In the genomic region with DNA sequence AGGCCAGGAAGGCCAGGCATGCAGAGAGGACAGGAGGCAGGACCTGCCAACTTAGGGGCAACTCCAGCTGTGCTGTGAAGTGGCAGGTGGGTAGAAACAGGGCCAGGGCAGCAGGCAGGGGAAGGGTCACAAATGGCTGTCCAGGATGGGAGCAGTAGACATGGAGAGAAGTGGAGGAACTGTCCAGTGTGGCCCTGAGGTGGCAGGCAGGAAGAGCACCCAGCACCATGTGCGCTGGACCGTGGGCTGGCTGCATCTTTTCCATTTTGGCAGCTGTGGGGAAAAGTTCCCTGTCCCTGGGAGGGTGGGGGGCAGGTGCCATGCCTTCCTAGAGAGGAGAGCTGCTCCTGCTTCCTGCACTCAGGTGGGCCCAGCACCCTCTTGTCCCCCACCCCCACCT, we compare ENCODE assay signal across 13 cellular contexts. TPM values are rescaled to one million over a fixed set of nuclear protein-coding genes. Genes with fewer than 3 reads are reported as not detected.
DNase-seq lines count a peak whose midpoint lies in the region; ATAC-seq, FAIRE-seq and TF ChIP-seq lines count a peak whose summit lies in the region.
"Had no signal": no experiment of that assay in that cellular context is flagged by ENCODE, and none has a peak within 500 bp of the region (broad histone marks: within the 10 kb centered on the region; RNA-seq: fewer than 3 reads in every experiment).

No MANE protein-coding gene starts in this region.

- no peaks in the 10 kb centered on the region for H3K9me3 ChIP-seq in CD4-positive, CD25-positive, alpha-beta regulatory T cell (ENCODE audit: control insufficient read depth in 2 of 2, low read length in 2 of 2)
- H3K9me3 ChIP-seq: BLaER1 had no signal

- H3K27me3 ChIP-seq in CD4-positive, CD25-positive, alpha-beta regulatory T cell (ENCODE audit: control insufficient read depth, insufficient read depth, low read length) = no peaks in the 10 kb centered on the region
- H3K27me3 ChIP-seq: BLaER1, cardiac muscle cell had no signal

- H3K9me3 Mint-ChIP-seq in CD4-positive, CD25-positive, alpha-beta regulatory T cell = peaks cover 0 to 1% (median 0%) of the 10 kb centered on the region in 7 donors
- H3K9me3 Mint-ChIP-seq in activated T-helper 17 cell treated with anti-CD3 and anti-CD28 coated beads, Interleukin-2, amount 50 U/mL, for 72 hours = no peaks in the 10 kb centered on the region
- H3K9me3 Mint-ChIP-seq in naive B cell = no peaks in the 10 kb centered on the region

- H3K4me1 Mint-ChIP-seq in CD4-positive, CD25-positive, alpha-beta regulatory T cell = peaks cover 0 to 92% (median 75%) of the 10 kb centered on the region in 4 donors
- H3K4me1 Mint-ChIP-seq in activated T-helper 17 cell treated with anti-CD3 and anti-CD28 coated beads, Interleukin-2, amount 50 U/mL, for 72 hours = peaks cover 62% of the 10 kb centered on the region
- H3K4me1 Mint-ChIP-seq in naive B cell = peaks cover 76 to 88% (median 78%) of the 10 kb centered on the region in 3 donors

- no peak for TF ChIP-seq POLR2A in GM12891 (IDR thresholded peaks at IDR 0.05; ENCODE audit: low read depth, low read length)

- H3K36me3 ChIP-seq in CD4-positive, CD25-positive, alpha-beta regulatory T cell (ENCODE audit: control insufficient read depth, insufficient read depth, low read length) = peaks cover 60% of the 10 kb centered on the region

- H3K4me3 ChIP-seq in CD4-positive, CD25-positive, alpha-beta regulatory T cell (ENCODE audit: low read depth, low read length) = no peak overlapping the region
- H3K4me3 ChIP-seq: BLaER1, cardiac muscle cell, GM23248 had no signal

- FAIRE-seq in GM12891 (lab: Jason Lieb, UNC) (no peak), RCC 7860 (lab: Jason Lieb, UNC) (no peak)

- H3K27me3 Mint-ChIP-seq in CD4-positive, CD25-positive, alpha-beta regulatory T cell = no peaks in the 10 kb centered on the region
- no peaks in the 10 kb centered on the region for H3K27me3 Mint-ChIP-seq in activated T-helper 17 cell treated with anti-CD3 and anti-CD28 coated beads, Interleukin-2, amount 50 U/mL, for 72 hours
- H3K27me3 Mint-ChIP-seq in naive B cell = no peaks in the 10 kb centered on the region

- peak overlapping the region; percentile 89 to 95 (median 90) for H3K27ac Mint-ChIP-seq in CD4-positive, CD25-positive, alpha-beta regulatory T cell
- peak overlapping the region; percentile 85 for H3K27ac Mint-ChIP-seq in activated T-helper 17 cell treated with anti-CD3 and anti-CD28 coated beads, Interleukin-2, amount 50 U/mL, for 72 hours
- peak overlapping the region; percentile 61 to 100 (median 92) for H3K27ac Mint-ChIP-seq in naive B cell

- no peak for DNase-seq in CD4-positive, CD25-positive, alpha-beta regulatory T cell
- no peak for DNase-seq in GM12891 (ENCODE audit: insufficient read length, low spot score)
- DNase-seq in naive B cell = no peak
- no peak for DNase-seq in kidney glomerular epithelial cell (lab: John Stamatoyannopoulos, UW)
- DNase-seq in RCC 7860 (ENCODE audit: low spot score) = no peak
- DNase-seq in CD1c-positive myeloid dendritic cell (ENCODE audit: extremely low spot score) = no peak
- DNase-seq: GM23248, left ventricle myocardium superior, NCI-H2029, NCI-H510A had no signal

- H3K4me1 ChIP-seq in CD4-positive, CD25-positive, alpha-beta regulatory T cell (ENCODE audit: control insufficient read depth, insufficient read depth, low read length, poor library complexity, severe bottlenecking) = peaks cover 86% of the 10 kb centered on the region

- no peak overlapping the region for H3K27ac ChIP-seq in CD4-positive, CD25-positive, alpha-beta regulatory T cell (ENCODE audit: insufficient read depth, low read length, poor library complexity, severe bottlenecking)
- H3K27ac ChIP-seq: BLaER1, cardiac muscle cell, GM23248 had no signal

- H3K4me3 Mint-ChIP-seq in CD4-positive, CD25-positive, alpha-beta regulatory T cell = peak overlapping the region in 1 of 4 donors; percentile 75
- peak overlapping the region; percentile 75 for H3K4me3 Mint-ChIP-seq in activated T-helper 17 cell treated with anti-CD3 and anti-CD28 coated beads, Interleukin-2, amount 50 U/mL, for 72 hours
- peak overlapping the region in 7 of 8 donors; percentile 24 to 74 (median 53) for H3K4me3 Mint-ChIP-seq in naive B cell

- H3K36me3 Mint-ChIP-seq in CD4-positive, CD25-positive, alpha-beta regulatory T cell = peaks cover 50% of the 10 kb centered on the region
- H3K36me3 Mint-ChIP-seq in activated T-helper 17 cell treated with anti-CD3 and anti-CD28 coated beads, Interleukin-2, amount 50 U/mL, for 72 hours (ENCODE audit: low read depth) = peaks cover 100% of the 10 kb centered on the region
- peaks cover 13 to 44% of the 10 kb centered on the region in 2 donors for H3K36me3 Mint-ChIP-seq in naive B cell

- no peak for ATAC-seq in CD4-positive, CD25-positive, alpha-beta regulatory T cell (ENCODE audit: low read depth in 2 of 2)
- ATAC-seq in activated T-helper 17 cell treated with anti-CD3 and anti-CD28 coated beads, Interleukin-2, amount 50 U/mL, for 72 hours (replicated peaks) = no peak
- no peak for ATAC-seq in naive B cell (ENCODE audit: low read depth in 2 of 2)
- ATAC-seq: left ventricle myocardium superior had no signal

TF ChIP-seq in GM12891, 5 proteins besides CTCF, POLR2A, EP300 and RAD21:
- TF ChIP-seq POLR2AphosphoS5 (IDR thresholded peaks at IDR 0.05; ENCODE audit: low read depth, low read length) (no peak), SPI1 (IDR thresholded peaks at IDR 0.05; ENCODE audit: low read depth, low read length) (no peak), POU2F2 (IDR thresholded peaks at IDR 0.05; ENCODE audit: low read depth, low read length) (no peak), TAF1 (IDR thresholded peaks at IDR 0.05; ENCODE audit: low read depth, low read length) (no peak), PAX5 (IDR thresholded peaks at IDR 0.05; ENCODE audit: insufficient read depth, low read length, severe bottlenecking) (peak; percentile 99)

RNA-seq across cellular contexts. Expression of a gene that starts 13.8 kb away (rescaled TPM):
- total RNA-seq in CD4-positive, CD25-positive, alpha-beta regulatory T cell = 99.8 TPM
- polyA plus RNA-seq in CD4-positive, CD25-positive, alpha-beta regulatory T cell = 100 to 1,000 TPM; 155 to 179 (median 161) TPM
- polyA plus RNA-seq in GM12891 (2012; ENCODE audit: low read depth, missing spikeins) = 14.7 TPM
- total RNA-seq in activated T-helper 17 cell treated with anti-CD3 and anti-CD28 coated beads, Interleukin-2, amount 50 U/mL, for 72 hours = 10 to 100 TPM; 37.4 to 45.7 TPM
- 100 to 1,000 TPM; 127 to 150 (median 140) TPM for polyA plus RNA-seq in naive B cell (ENCODE audit: low read depth in 6 of 6)

RNA-seq across cellular contexts. Expression of a gene that starts 16.4 kb away (rescaled TPM):
- 8.8 TPM for total RNA-seq in CD4-positive, CD25-positive, alpha-beta regulatory T cell
- 1 to 10 TPM; 4.0 to 7.7 (median 5.3) TPM for polyA plus RNA-seq in CD4-positive, CD25-positive, alpha-beta regulatory T cell
- polyA plus RNA-seq in GM12891 (2012; ENCODE audit: low read depth, missing spikeins) = 3.3 TPM
- 10 to 100 TPM; 17.2 to 18.0 TPM for total RNA-seq in activated T-helper 17 cell treated with anti-CD3 and anti-CD28 coated beads, Interleukin-2, amount 50 U/mL, for 72 hours
- polyA plus RNA-seq in naive B cell (ENCODE audit: low read depth in 6 of 6) = 1 to 10 TPM in 5 of 6 donors, not detected in 1; 4.0 to 8.6 (median 5.1) TPM

RNA-seq across cellular contexts. Expression of a gene that starts 38.7 kb away (rescaled TPM):
- total RNA-seq in CD4-positive, CD25-positive, alpha-beta regulatory T cell = 31.3 TPM
- polyA plus RNA-seq in CD4-positive, CD25-positive, alpha-beta regulatory T cell = 10 to 100 TPM; 12.0 to 16.0 (median 12.9) TPM
- polyA plus RNA-seq in GM12891 (2012; ENCODE audit: low read depth, missing spikeins) = 27.4 TPM
- total RNA-seq in activated T-helper 17 cell treated with anti-CD3 and anti-CD28 coated beads, Interleukin-2, amount 50 U/mL, for 72 hours = 10 to 100 TPM; 30.3 to 47.2 TPM
- 10 to 100 TPM; 11.7 to 30.9 (median 18.3) TPM for polyA plus RNA-seq in naive B cell (ENCODE audit: low read depth in 6 of 6)

RNA-seq across cellular contexts. Expression of a gene that starts 51.2 kb away (rescaled TPM):
- 96.4 TPM for total RNA-seq in CD4-positive, CD25-positive, alpha-beta regulatory T cell
- 1 to 10 TPM; 1.4 to 7.5 (median 2.6) TPM for polyA plus RNA-seq in CD4-positive, CD25-positive, alpha-beta regulatory T cell
- polyA plus RNA-seq in GM12891 (2012; ENCODE audit: low read depth, missing spikeins) = 18.2 TPM
- 10 to 100 TPM; 44.8 to 49.7 TPM for total RNA-seq in activated T-helper 17 cell treated with anti-CD3 and anti-CD28 coated beads, Interleukin-2, amount 50 U/mL, for 72 hours
- polyA plus RNA-seq in naive B cell (ENCODE audit: low read depth in 6 of 6) = 1 to 10 TPM in 5 of 6 donors, under 1 TPM in 1; 0.68 to 8.2 (median 3.8) TPM
